Comparison of ENCODE assay signal across 13 cellular contexts in genomic region chr1:45679123-45679522, GRCh38. TPM values are rescaled to one million over a fixed set of nuclear protein-coding genes. Genes with fewer than 3 reads are reported as not detected.
DNase-seq lines count a peak whose midpoint lies in the region; ATAC-seq, FAIRE-seq and TF ChIP-seq lines count a peak whose summit lies in the region.
"Had no signal": no experiment of that assay in that cellular context is flagged by ENCODE, and none has a peak within 500 bp of the region (broad histone marks: within the 10 kb centered on the region; RNA-seq: fewer than 3 reads in every experiment).

No MANE protein-coding gene starts in this region.

- H3K27me3 Mint-ChIP-seq in HFFc6 (ENCODE audit: insufficient read depth) (no peaks in the 10 kb centered on the region), mesothelial cell of epicardium (ENCODE audit: low read depth) (no peaks in the 10 kb centered on the region), H9 (ENCODE audit: low read depth) (no peaks in the 10 kb centered on the region)

- no peak overlapping the region for H3K18ac ChIP-seq in H9 (ENCODE audit: insufficient read length, low read depth, low read length)

- H2AFZ ChIP-seq in H9 (ENCODE audit: low read length): no peak overlapping the region

- no peak overlapping the region for H4K5ac ChIP-seq in H9 (ENCODE audit: insufficient read length, low read depth, low read length)

- no peaks in the 10 kb centered on the region for H3K27me3 ChIP-seq in H9 (ENCODE audit: insufficient read depth, low read length)
- H3K27me3 ChIP-seq: BE2C had no signal

- DNase-seq in A549 (ENCODE audit: low read depth in 1 of 2, low spot score in 1 of 2): no peak
- no peak for DNase-seq in HFFc6
- peak; percentile 22 for DNase-seq in choroid plexus epithelial cell (ENCODE audit: low read depth)
- no peak for DNase-seq in mesothelial cell of epicardium (ENCODE audit: low spot score in 2 of 2, unreplicated experiment in 2 of 2)
- no peak for DNase-seq in DMS153 (lab: John Stamatoyannopoulos, UW)
- DNase-seq in NCI-H345 (lab: John Stamatoyannopoulos, UW): no peak
- DNase-seq in H9: no peak
- DNase-seq: activated gamma-delta T cell treated with Interleukin-2 at 50 U/mL for 16 hours; BE2C; NCI-H446 treated with DMSO at 0.1 percent for 48 hours; stimulated activated CD4-positive, alpha-beta T cell treated with anti-CD3 and anti-CD28 coated beads, Interleukin-4, amount 100 ng/mL, for 1 hour had no signal

- ATAC-seq in A549 (no peak), HG02763 (IDR thresholded peaks at IDR 0.05; ENCODE audit: unreplicated experiment) (no peak)

- no peak overlapping the region for H2BK5ac ChIP-seq in H9 (ENCODE audit: insufficient read length, low read length)

- H3T11ph ChIP-seq in H9 (ENCODE audit: low read length): no peak overlapping the region

- no peak overlapping the region for H2BK15ac ChIP-seq in H9 (ENCODE audit: low read depth, low read length)

- no peaks in the 10 kb centered on the region for H4K20me1 ChIP-seq in H9 (ENCODE audit: control insufficient read depth, insufficient read depth, insufficient read length)

- no peak overlapping the region for H3K23ac ChIP-seq in H9 (ENCODE audit: insufficient read length, low read depth, low read length)

- H3K27ac Mint-ChIP-seq in HFFc6 (peak overlapping the region; percentile 75), mesothelial cell of epicardium (peak overlapping the region; percentile 25), H9 (peak overlapping the region in 1 of 3 experiments; percentile 44; a peak in 2 of 7 replicates)

- 33% methylated on average over 3 of the region's 3 CpGs for WGBS in A549 (ENCODE audit: missing lambda C conversion rate)
- no CpG with 5 or more reads among the region's 3 CpGs for WGBS in H9 (ENCODE audit: extremely low coverage, insufficient read length, low lambda C conversion rate)

- no peak for TF ChIP-seq EP300 in A549 (IDR thresholded peaks at IDR 0.05)

- no peak overlapping the region for H3K9ac ChIP-seq in H9 (ENCODE audit: extremely low read depth, insufficient read length, low read length)

- FAIRE-seq in A549 (lab: Jason Lieb, UNC): no peak
- FAIRE-seq: H54 had no signal

- POLR2A ChIA-PET in A549 (lab: Yijun Ruan, JAX): no interaction called here

- H3K4me3 Mint-ChIP-seq in HFFc6 (peak overlapping the region; percentile 56; the same call in 1 of the 2 replicates), mesothelial cell of epicardium (no peak overlapping the region), H9 (peak overlapping the region in 1 of 2 experiments; percentile 23; a peak in 1 of 5 replicates)

- H3K4me3 ChIP-seq in A549: no peak overlapping the region
- no peak overlapping the region for H3K4me3 ChIP-seq in choroid plexus epithelial cell (ENCODE audit: low read depth, low read length)

- H2AK5ac ChIP-seq in H9 (ENCODE audit: insufficient read length, low read length): no peak overlapping the region

- H3K79me1 ChIP-seq in H9 (ENCODE audit: insufficient read depth, low read depth, low read length, poor library complexity, severe bottlenecking): peaks cover 3% of the 10 kb centered on the region

- no peak overlapping the region for H3K14ac ChIP-seq in H9 (ENCODE audit: insufficient read depth, low read length)

- H3K36me3 Mint-ChIP-seq in HFFc6 (ENCODE audit: low read depth) (peaks cover 7% of the 10 kb centered on the region), mesothelial cell of epicardium (peaks cover 1% of the 10 kb centered on the region), H9 (ENCODE audit: insufficient read depth in 1 of 3, low read depth in 3 of 3) (peaks cover 0 to 4% (median 2%) of the 10 kb centered on the region in 3 experiments; a peak in 3 of 7 replicates)

- TF ChIP-seq CTCF in A549 (IDR thresholded peaks at IDR 0.05) (no peak), HFFc6 (IDR thresholded peaks at IDR 0.05) (no peak), choroid plexus epithelial cell (conservative IDR thresholded peaks at IDR 0.05; ENCODE audit: low read depth, low read length) (no peak), mesothelial cell of epicardium (IDR thresholded peaks at IDR 0.05; ENCODE audit: unreplicated experiment) (no peak), H9 (conservative IDR thresholded peaks at IDR 0.05) (no peak)

- no peak overlapping the region for H3K56ac ChIP-seq in H9 (ENCODE audit: insufficient read length, low read depth, low read length)

- no peak for TF ChIP-seq RAD21 in A549 (conservative IDR thresholded peaks at IDR 0.05 in 1 of 2, IDR thresholded peaks at IDR 0.05 in 1 of 2)

- no peak overlapping the region for H4K8ac ChIP-seq in H9 (replicated peaks; ENCODE audit: insufficient read length, low read depth, low read length)

- no peak overlapping the region for H2BK12ac ChIP-seq in H9 (ENCODE audit: insufficient read length, low read depth, low read length)

- H3K23me2 ChIP-seq in H9 (ENCODE audit: insufficient read length, low read depth, low read length, poor library complexity, severe bottlenecking): no peaks in the 10 kb centered on the region

- no peak overlapping the region for H2BK120ac ChIP-seq in H9 (ENCODE audit: low read depth, low read length, poor library complexity, severe bottlenecking)

- H3K27ac ChIP-seq in A549 (no peak overlapping the region), H9 (ENCODE audit: insufficient read length, low read depth, low read length) (no peak overlapping the region)

- H3K9me3 ChIP-seq in A549 (no peaks in the 10 kb centered on the region), H9 (ENCODE audit: control insufficient read depth, low read depth, low read length) (no peaks in the 10 kb centered on the region)
- H3K9me3 ChIP-seq: BE2C had no signal

- TF ChIP-seq POLR2A in A549 (IDR thresholded peaks at IDR 0.05; ENCODE audit: low read length): no peak

- H3K4me2 ChIP-seq in A549 (peak overlapping the region; percentile 34; the same call in 1 of the 3 replicates), H9 (ENCODE audit: insufficient read depth, insufficient read length, low read length) (no peak overlapping the region)

- no peak overlapping the region for H2BK20ac ChIP-seq in H9 (ENCODE audit: low read depth, low read length, poor library complexity, severe bottlenecking)

- peaks cover 61% of the 10 kb centered on the region for H3K79me2 ChIP-seq in H9 (ENCODE audit: insufficient read depth, low read length)

- H3K9me3 Mint-ChIP-seq in HFFc6: no peaks in the 10 kb centered on the region
- no peaks in the 10 kb centered on the region for H3K9me3 Mint-ChIP-seq in mesothelial cell of epicardium
- H3K9me3 Mint-ChIP-seq in H9: no peaks in the 10 kb centered on the region

- H3K4ac ChIP-seq in H9 (ENCODE audit: low read depth, low read length): no peak overlapping the region

- H4K91ac ChIP-seq in H9 (ENCODE audit: insufficient read length, low read depth, low read length): no peak overlapping the region

- CTCF ChIA-PET in A549 (lab: Yijun Ruan, JAX): no interaction called here

- H3K4me1 Mint-ChIP-seq in HFFc6 (ENCODE audit: low read depth) (peaks cover 69% of the 10 kb centered on the region), mesothelial cell of epicardium (peaks cover 32% of the 10 kb centered on the region), H9 (peaks cover 61 to 66% of the 10 kb centered on the region in 2 experiments)

- H3K4me1 ChIP-seq in A549 (peaks cover 57% of the 10 kb centered on the region), H9 (ENCODE audit: insufficient read depth, low read length) (peaks cover 6% of the 10 kb centered on the region; the same call in 1 of the 2 replicates)
- H3K4me1 ChIP-seq: BE2C had no signal

TF ChIP-seq in A549, 52 proteins besides CTCF, POLR2A, EP300 and RAD21 (continues in another document):
- no peak for TF ChIP-seq SMC3 (IDR thresholded peaks at IDR 0.05)
- TF ChIP-seq SREBF2 (IDR thresholded peaks at IDR 0.05): no peak
- TF ChIP-seq BHLHE40 (IDR thresholded peaks at IDR 0.05; ENCODE audit: low read depth, low read length): no peak
- no peak for TF ChIP-seq HOXA7 (CRISPR knock-in tag; IDR thresholded peaks at IDR 0.05)
- no peak for TF ChIP-seq ZNF302 (CRISPR knock-in tag; IDR thresholded peaks at IDR 0.05)
- no peak for TF ChIP-seq CHD4 (IDR thresholded peaks at IDR 0.05; ENCODE audit: borderline replicate concordance)

RNA-seq across cellular contexts. Expression of gene GPBP1L1, which starts 7.2 kb away (rescaled TPM):
- 61.3 and 74.0 TPM in 2 replicates for polyA plus RNA-seq in A549 (2011; rRNA removed)
- 13.3 and 14.8 TPM in 2 replicates for polyA plus RNA-seq in A549 (2012; cell fraction: cytosol; rRNA removed)
- polyA plus RNA-seq in A549 (2012; cell fraction: nucleus; rRNA removed): 11.6 and 17.7 TPM in 2 replicates
- 47.7 to 50.9 TPM (median 50.5 TPM) in 3 replicates for polyA plus RNA-seq in A549 (2017; fragmentation: RNase III; extraction: RNeasy Plus Mini Kit Qiagen cat#74134 plus additional on column Dnase treatment)
- 60.0 and 65.4 TPM in 2 replicates for polyA minus RNA-seq in A549 (2011; rRNA and poly(A)+ RNA removed)
- total RNA-seq in HFFc6 (2021; fragmentation: NEBNext Ultra II Directional; extraction: Animal tissue kit (Norgen Biotek cat#: 25700)): 10 to 100 TPM; 66.5 to 76.7 (median 68.1) TPM
- 104 to 122 TPM (median 114 TPM) in 3 replicates for total RNA-seq in mesothelial cell of epicardium
- total RNA-seq in H9 (2021): 101 and 115 TPM in 2 replicates

RNA-seq across cellular contexts. Expression of gene TMEM69, which starts 8.9 kb away (rescaled TPM):
- 50.8 and 65.4 TPM in 2 replicates for polyA plus RNA-seq in A549 (2011; rRNA removed)
- 22.9 and 28.9 TPM in 2 replicates for polyA plus RNA-seq in A549 (2012; cell fraction: cytosol; rRNA removed)
- polyA plus RNA-seq in A549 (2012; cell fraction: nucleus; rRNA removed): 10.7 and 12.7 TPM in 2 replicates
- 21.6 to 23.1 TPM (median 22.7 TPM) in 3 replicates for polyA plus RNA-seq in A549 (2017; fragmentation: RNase III; extraction: RNeasy Plus Mini Kit Qiagen cat#74134 plus additional on column Dnase treatment)
- polyA minus RNA-seq in A549 (2011; rRNA and poly(A)+ RNA removed): 21.7 and 29.1 TPM in 2 replicates
- 10 to 100 TPM; 18.5 to 27.5 (median 22.1) TPM for total RNA-seq in HFFc6 (2021; fragmentation: NEBNext Ultra II Directional; extraction: Animal tissue kit (Norgen Biotek cat#: 25700))
- total RNA-seq in mesothelial cell of epicardium: 28.7 to 31.1 TPM (median 30.8 TPM) in 3 replicates
- 29.1 and 30.7 TPM in 2 replicates for total RNA-seq in H9 (2021)

RNA-seq across cellular contexts. Expression of gene CCDC17, which starts 55.3 kb away (rescaled TPM):
- polyA plus RNA-seq in A549 (2011; rRNA removed) (0.38 and 0.50 TPM in 2 replicates), A549 (2017; fragmentation: RNase III; extraction: RNeasy Plus Mini Kit Qiagen cat#74134 plus additional on column Dnase treatment) (0.26 to 0.66 TPM (median 0.49 TPM) in 3 replicates)
- polyA plus RNA-seq in A549 (2012; cell fraction: cytosol; rRNA removed): 0.26 and 0.35 TPM in 2 replicates
- polyA plus RNA-seq in A549 (2012; cell fraction: nucleus; rRNA removed): 3.4 TPM in 2 replicates
- 1.7 and 2.0 TPM in 2 replicates for polyA minus RNA-seq in A549 (2011; rRNA and poly(A)+ RNA removed)
- under 1 TPM; 0.24 to 0.79 (median 0.31) TPM for total RNA-seq in HFFc6 (2021; fragmentation: NEBNext Ultra II Directional; extraction: Animal tissue kit (Norgen Biotek cat#: 25700))
- total RNA-seq in mesothelial cell of epicardium (4.5 to 5.6 TPM (median 5.6 TPM) in 3 replicates), H9 (2021) (1.0 and 1.9 TPM in 2 replicates)
